25 cellular contexts compared by ENCODE assay signal in genomic region chr4:23788027-23788426, GRCh38.
"Had no signal": no experiment of that assay in that cellular context is flagged by ENCODE, and none has a peak within 500 bp of the region (broad histone marks: within the 10 kb centered on the region; RNA-seq: fewer than 3 reads in every experiment).

No MANE protein-coding gene starts in this region.

- H3K36me3 ChIP-seq: adrenal gland, colonic mucosa, gastrocnemius medialis, left lung, pancreas, transverse colon had no signal

- H3K27ac Mint-ChIP-seq: activated B cell treated with CpG ODN at 0.5 μM for 24 hours; activated naive CD8-positive, alpha-beta T cell treated with anti-CD3 and anti-CD28 coated beads for 36 hours; immature natural killer cell had no signal

- H3K27ac ChIP-seq: adrenal gland, colonic mucosa, gastrocnemius medialis, left lung, psoas muscle, testis, transverse colon had no signal

- H3K4me3 ChIP-seq: adrenal gland, body of pancreas, colonic mucosa, gastrocnemius medialis, left lung, pancreas, psoas muscle, testis, transverse colon had no signal

- H3K9me3 ChIP-seq: adrenal gland, body of pancreas, colonic mucosa, gastrocnemius medialis, pancreas, psoas muscle, testis, transverse colon had no signal

- ATAC-seq: gastrocnemius medialis, left lung had no signal

- H3K27me3 ChIP-seq: adrenal gland, body of pancreas, colonic mucosa, gastrocnemius medialis, left lung, testis, transverse colon had no signal

- H3K4me1 ChIP-seq: adrenal gland, left lung, psoas muscle, testis, transverse colon had no signal

- H3K4me1 Mint-ChIP-seq: activated B cell treated with CpG ODN at 0.5 μM for 24 hours; activated naive CD8-positive, alpha-beta T cell treated with anti-CD3 and anti-CD28 coated beads for 36 hours; immature natural killer cell; naive B cell had no signal

- H3K36me3 Mint-ChIP-seq: activated naive CD8-positive, alpha-beta T cell treated with anti-CD3 and anti-CD28 coated beads for 36 hours; naive B cell had no signal

- FAIRE-seq: pancreas, urothelium cell line had no signal

- H3K4me3 Mint-ChIP-seq: activated B cell treated with CpG ODN at 0.5 μM for 24 hours; activated naive CD8-positive, alpha-beta T cell treated with anti-CD3 and anti-CD28 coated beads for 36 hours; immature natural killer cell; naive B cell had no signal

- DNase-seq: activated B cell treated with CpG ODN at 0.5 μM for 24 hours; activated CD4-positive, alpha-beta T cell treated with anti-CD3 and anti-CD28 coated beads for 4 hours; activated CD4-positive, alpha-beta T cell treated with anti-CD3 and anti-CD28 coated beads, Interleukin-2, amount 50 U/mL, for 4 hours; activated CD8-positive, alpha-beta memory T cell treated with anti-CD3 and anti-CD28 coated beads for 24 hours; activated effector memory CD4-positive, alpha-beta T cell treated with Interleukin-2 at 50 U/mL for 16 hours; activated naive CD4-positive, alpha-beta T cell treated with Interleukin-2 at 50 U/mL for 16 hours; activated naive CD8-positive, alpha-beta T cell treated with anti-CD3 and anti-CD28 coated beads for 36 hours; adrenal gland; aorta; cerebellar nuclear complex; colonic mucosa; effector memory CD4-positive, alpha-beta T cell; gastrocnemius medialis; glutamatergic neuron; hippocampal formation; immature natural killer cell; left lung; naive B cell; psoas muscle; stimulated activated naive CD4-positive, alpha-beta T cell; testis; transverse colon had no signal

- H3K27me3 Mint-ChIP-seq: activated B cell treated with CpG ODN at 0.5 μM for 24 hours; activated naive CD8-positive, alpha-beta T cell treated with anti-CD3 and anti-CD28 coated beads for 36 hours; naive B cell had no signal
